In the genomic region with DNA sequence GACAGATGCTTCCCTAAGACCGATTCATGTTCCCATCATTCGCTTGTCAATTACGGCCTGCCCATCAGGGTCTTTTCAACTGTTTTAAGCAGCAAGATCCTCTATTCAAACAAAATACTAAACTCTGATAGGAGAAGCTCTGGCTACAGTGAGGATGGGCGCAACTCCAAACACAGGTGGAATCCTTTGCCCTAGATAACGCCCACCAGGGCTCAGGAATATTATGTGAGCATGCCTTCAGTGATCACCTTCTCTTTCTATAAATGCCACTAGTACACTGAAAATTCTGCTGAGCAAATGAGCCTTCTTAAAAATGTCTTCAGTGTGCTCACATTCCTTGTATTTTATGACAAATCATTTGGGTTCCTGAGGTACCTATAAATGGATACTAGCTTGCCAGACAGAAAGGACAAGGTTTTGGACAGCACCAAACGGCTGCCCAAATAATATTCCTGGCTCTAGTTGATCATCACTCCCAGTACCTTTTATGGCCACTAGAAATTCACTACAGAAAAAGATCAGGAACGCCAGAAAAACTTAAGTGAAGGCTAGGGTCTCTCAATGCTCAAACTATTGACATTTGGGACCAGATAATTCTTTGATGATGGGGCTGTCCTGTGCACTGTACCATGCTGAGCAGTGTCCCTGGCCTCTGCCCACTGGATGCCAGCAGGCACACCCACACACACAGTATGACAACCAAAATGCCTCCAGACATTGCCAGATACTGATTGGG, we compare ENCODE assay signal across 8 cellular contexts. TPM values are rescaled to one million over a fixed set of nuclear protein-coding genes. Genes with fewer than 3 reads are reported as not detected.
DNase-seq lines count a peak whose midpoint lies in the region; ATAC-seq and TF ChIP-seq lines count a peak whose summit lies in the region.

No MANE protein-coding gene starts in this region.

- H3K4me2 ChIP-seq in GM23248 (ENCODE audit: unreplicated experiment): peak overlapping the region; percentile 80

- H3K27me3 ChIP-seq in GM23248 (replicated peaks; ENCODE audit: insufficient read depth) (no peaks in the 10 kb centered on the region), gastroesophageal sphincter (no peaks in the 10 kb centered on the region)

- no peak for TF ChIP-seq POLR2A in gastroesophageal sphincter (IDR thresholded peaks at IDR 0.05)

- no peaks in the 10 kb centered on the region for H3K9me3 ChIP-seq in GM23248 (ENCODE audit: low read depth)
- H3K9me3 ChIP-seq in gastroesophageal sphincter: no peaks in the 10 kb centered on the region

- peaks cover 77% of the 10 kb centered on the region for H3K4me1 Mint-ChIP-seq in stimulated activated effector memory CD8-positive, alpha-beta T cell treated with anti-CD3 and anti-CD28 coated beads, Interleukin-12 subunit alpha, Interleukin-12 subunit beta, amount 100 ng/mL, for 72 hours

- no peaks in the 10 kb centered on the region for H4K20me1 ChIP-seq in GM23248 (ENCODE audit: insufficient read depth)

- no peaks in the 10 kb centered on the region for H3K9me3 Mint-ChIP-seq in stimulated activated effector memory CD8-positive, alpha-beta T cell treated with anti-CD3 and anti-CD28 coated beads, Interleukin-12 subunit alpha, Interleukin-12 subunit beta, amount 100 ng/mL, for 72 hours

- TF ChIP-seq EP300 in gastroesophageal sphincter (IDR thresholded peaks at IDR 0.05): no peak

- in situ Hi-C loops in GM23248 (cut with MboI): loop anchor here (25.0 kb wide), 1 partner anchor 607 kb away; no protein-coding TSS in a partner anchor

- peaks cover 98% of the 10 kb centered on the region for H3K79me2 ChIP-seq in GM23248 (ENCODE audit: insufficient read depth)

- peaks cover 75% of the 10 kb centered on the region for H3K36me3 Mint-ChIP-seq in stimulated activated effector memory CD8-positive, alpha-beta T cell treated with anti-CD3 and anti-CD28 coated beads, Interleukin-12 subunit alpha, Interleukin-12 subunit beta, amount 100 ng/mL, for 72 hours

- H3K36me3 ChIP-seq in GM23248 (ENCODE audit: low read depth) (peaks cover 53% of the 10 kb centered on the region), gastroesophageal sphincter (peaks cover 0 to 42% of the 10 kb centered on the region in 2 donors)

- TF ChIP-seq CTCF in VCaP (conservative IDR thresholded peaks at IDR 0.05) (0 out of 2 replicates have a peak, but pooled peaks have one; percentile 18), gastroesophageal sphincter (IDR thresholded peaks at IDR 0.05) (peak; percentile 22 to 49 (median 36))

- ATAC-seq in gastroesophageal sphincter (no peak), GM19455 (IDR thresholded peaks at IDR 0.05; ENCODE audit: unreplicated experiment) (no peak)
- no peak for ATAC-seq in stimulated activated effector memory CD8-positive, alpha-beta T cell treated with anti-CD3 and anti-CD28 coated beads, Interleukin-12 subunit alpha, Interleukin-12 subunit beta, amount 100 ng/mL, for 72 hours

- H3K27ac Mint-ChIP-seq in stimulated activated effector memory CD8-positive, alpha-beta T cell treated with anti-CD3 and anti-CD28 coated beads, Interleukin-12 subunit alpha, Interleukin-12 subunit beta, amount 100 ng/mL, for 72 hours: peak overlapping the region; percentile 94

- H3F3A ChIP-seq in GM23248 (ENCODE audit: insufficient read depth): peaks cover 86% of the 10 kb centered on the region

- H3K9me2 ChIP-seq in GM23248 (ENCODE audit: insufficient read depth): no peaks in the 10 kb centered on the region

- peaks cover 70% of the 10 kb centered on the region for H3K4me1 ChIP-seq in GM23248 (ENCODE audit: insufficient read depth)
- peaks cover 13 to 74% (median 23%) of the 10 kb centered on the region in 3 donors for H3K4me1 ChIP-seq in gastroesophageal sphincter

- peak overlapping the region; percentile 82 for H3K9ac ChIP-seq in GM23248

- H3K27ac ChIP-seq in GM23248 (peak overlapping the region; percentile 95), VCaP (peak overlapping the region; percentile 50), gastroesophageal sphincter (peak overlapping the region; percentile 54 to 76 (median 72))

- H3K4me3 Mint-ChIP-seq in stimulated activated effector memory CD8-positive, alpha-beta T cell treated with anti-CD3 and anti-CD28 coated beads, Interleukin-12 subunit alpha, Interleukin-12 subunit beta, amount 100 ng/mL, for 72 hours: peak overlapping the region; percentile 67

- 79 to 80% methylated on average over 7 of the region's 7 CpGs for WGBS in GM23248 (ENCODE audit: low coverage in 1 of 2, low lambda C conversion rate in 2 of 2, missing lambda C conversion rate in 2 of 2), 2 experiments
- WGBS in gastroesophageal sphincter (ENCODE audit: low coverage in 1 of 2), 2 donors: 49 to 50% methylated on average over 3 to 6 of the region's 7 CpGs

- H3K4me3 ChIP-seq in GM23248 (peak overlapping the region; percentile 61), gastroesophageal sphincter (no peak overlapping the region)

- H2AFZ ChIP-seq in GM23248: no peak overlapping the region

- peak; percentile 43 for DNase-seq in GM23248
- DNase-seq in stimulated activated effector memory CD8-positive, alpha-beta T cell treated with anti-CD3 and anti-CD28 coated beads, Interleukin-12 subunit alpha, Interleukin-12 subunit beta, amount 100 ng/mL, for 72 hours (ENCODE audit: low spot score in 2 of 2): no peak
- no peak for DNase-seq in NOMO-1 treated with DMSO at 0.1 percent for 48 hours (lab: John Stamatoyannopoulos, UW; ENCODE audit: unreplicated experiment)
- DNase-seq in activated CD4-positive, alpha-beta T cell treated with anti-CD3 and anti-CD28 coated beads, Interleukin-2, amount 50 U/mL, for 4 hours: no peak
- DNase-seq in medulla oblongata (ENCODE audit: extremely low spot score): no peak

RNA-seq across cellular contexts. Expression of gene ZNF217, which starts 13.1 kb away (rescaled TPM):
- 18.1 and 23.5 TPM in 2 replicates for total RNA-seq in GM23248 (2014; rRNA removed; shearing (Covaris generic))
- polyA plus RNA-seq in GM23248 (2016; fragmentation: Nextera tagmentation; extraction: Ambion mirVana): 8.9 and 10.4 TPM in 2 replicates
- total RNA-seq in gastroesophageal sphincter: 10 to 100 TPM; 11.8 to 18.7 (median 15.1) TPM
